8 cellular contexts compared by ENCODE assay signal in genomic region chr19:38663957-38664502, GRCh38. TPM values are rescaled to one million over a fixed set of nuclear protein-coding genes. Genes with fewer than 3 reads are reported as not detected.
DNase-seq lines count a peak whose midpoint lies in the region; ATAC-seq and TF ChIP-seq lines count a peak whose summit lies in the region.

No MANE protein-coding gene starts in this region.

- peak overlapping the region; percentile 20 for H3K4me3 Mint-ChIP-seq in Caco-2 (ENCODE audit: unreplicated experiment)
- H3K4me3 Mint-ChIP-seq in WTC11 = peak overlapping the region; percentile 28; the same call in 1 of the 2 replicates
- no peak overlapping the region for H3K4me3 Mint-ChIP-seq in progenitor cell of endocrine pancreas (ENCODE audit: low read depth)

- H3K27ac Mint-ChIP-seq in Caco-2 (ENCODE audit: unreplicated experiment) (peak overlapping the region; percentile 92), WTC11 (peak overlapping the region; percentile 98), progenitor cell of endocrine pancreas (peak overlapping the region; percentile 92)

- POLR2A ChIA-PET in Caco-2 (lab: Charles Lee) = interaction anchor here (0.9 to 2.8 kb wide), 3 partner anchors 19 to 22 kb away, joined by 4 to 16 read pairs (median 5); no protein-coding TSS in a partner anchor
- POLR2A ChIA-PET in WTC11 (lab: Charles Lee) = interaction anchor here (0.7 to 3.3 kb wide), 3 partner anchors 10 to 29 kb away, joined by 3 to 41 read pairs (median 3); partner anchors contain the start of gene ACTN4

- CTCF ChIA-PET in Caco-2 (lab: Charles Lee) = interaction anchor here (0.7 kb wide), 1 partner anchor 261 kb away, joined by 5 read pairs; the partner anchor contains the start of gene FAM98C
- CTCF ChIA-PET in WTC11 (lab: Charles Lee) = interaction anchor here (0.9 to 4.7 kb wide), 10 partner anchors 11 to 267 kb away, joined by 3 to 21 read pairs (median 8); partner anchors contain the start of genes FAM98C, MRPS12 and SARS2

- DNase-seq in Caco-2 (no peak), WTC11 (ENCODE audit: low spot score) (no peak), heart left ventricle (peak; percentile 56 to 85 (median 80)), progenitor cell of endocrine pancreas (ENCODE audit: low spot score, unreplicated experiment) (no peak)
- no peak for DNase-seq in activated T-cell treated with anti-CD3 and anti-CD28 coated beads, Interleukin-2, amount 50 U/mL, for 48 hours

- H3K4me3 ChIP-seq in Caco-2 (ENCODE audit: low read depth, low read length) (no peak overlapping the region), heart left ventricle (peak overlapping the region in 9 of 12 donors; percentile 5 to 26 (median 19))

- H3K4me1 ChIP-seq in Caco-2 (peaks cover 100% of the 10 kb centered on the region), heart left ventricle (peaks cover 60 to 100% (median 99%) of the 10 kb centered on the region in 12 donors)

- TF ChIP-seq POLR2A in heart left ventricle (IDR thresholded peaks at IDR 0.05) = peak; percentile 54 to 56

- ATAC-seq in WTC11 (no peak), heart left ventricle (peak; percentile 55 to 77 (median 72)), HG03521 (IDR thresholded peaks at IDR 0.05; ENCODE audit: unreplicated experiment) (no peak), HG02870 (IDR thresholded peaks at IDR 0.05; ENCODE audit: unreplicated experiment) (no peak), HG03439 (IDR thresholded peaks at IDR 0.05; ENCODE audit: unreplicated experiment) (no peak)

- no TSS peak for BruUV-seq in Caco-2 (replicated peaks; lab: Mats Ljungman, UMichigan)

- H3K4me1 Mint-ChIP-seq in Caco-2 (ENCODE audit: low read depth, unreplicated experiment) (peaks cover 77% of the 10 kb centered on the region), WTC11 (peaks cover 98% of the 10 kb centered on the region), progenitor cell of endocrine pancreas (ENCODE audit: low read depth) (peaks cover 86% of the 10 kb centered on the region)

- no peaks in the 10 kb centered on the region for H3K9me3 Mint-ChIP-seq in Caco-2 (ENCODE audit: unreplicated experiment)
- H3K9me3 Mint-ChIP-seq in WTC11 = no peaks in the 10 kb centered on the region
- no peaks in the 10 kb centered on the region for H3K9me3 Mint-ChIP-seq in progenitor cell of endocrine pancreas (ENCODE audit: low read depth)

- intact Hi-C loops in Caco-2 (cut with micrococcal nuclease; ENCODE audit: unreplicated experiment) (loop anchor here (2.0 kb wide), 1 partner anchor 17 kb away; the partner anchor contains the start of gene ACTN4), heart left ventricle (cut with DNase I) (loop anchor here in 1 of 10 donors (2.0 kb wide), 1 partner anchor 55 kb away; no protein-coding TSS in a partner anchor)

- H3K36me3 Mint-ChIP-seq in Caco-2 (ENCODE audit: insufficient read depth, unreplicated experiment) (peaks cover 94% of the 10 kb centered on the region), WTC11 (peaks cover 7% of the 10 kb centered on the region; the same call in 1 of the 2 replicates), progenitor cell of endocrine pancreas (ENCODE audit: insufficient read depth) (peaks cover 11% of the 10 kb centered on the region)

- H3K27me3 ChIP-seq in Caco-2 (replicated peaks; ENCODE audit: control insufficient read depth, insufficient read depth, low read length) (no peaks in the 10 kb centered on the region), heart left ventricle (no peaks in the 10 kb centered on the region)

- 10 to 21% (median 15%) methylated on average over 8 to 19 of the region's 19 CpGs for WGBS in heart left ventricle, 4 donors

- H3K27me3 Mint-ChIP-seq in Caco-2 (ENCODE audit: insufficient read depth, unreplicated experiment) (no peaks in the 10 kb centered on the region), WTC11 (ENCODE audit: low read depth) (no peaks in the 10 kb centered on the region), progenitor cell of endocrine pancreas (no peaks in the 10 kb centered on the region)

- H3K36me3 ChIP-seq in Caco-2 (ENCODE audit: control insufficient read depth, insufficient read depth, low read length) = peaks cover 4% of the 10 kb centered on the region; the same call in 1 of the 2 replicates
- H3K36me3 ChIP-seq in heart left ventricle = peaks cover 0 to 19% (median 0%) of the 10 kb centered on the region in 9 donors

- H3K9me3 ChIP-seq in Caco-2 (no peaks in the 10 kb centered on the region), heart left ventricle (no peaks in the 10 kb centered on the region)

- no peak for TF ChIP-seq CTCF in Caco-2 (IDR thresholded peaks at IDR 0.05; ENCODE audit: insufficient read depth in 1 of 2, low read depth in 1 of 2, low read length in 1 of 2, severe bottlenecking in 1 of 2, unreplicated experiment in 1 of 2)
- no peak for TF ChIP-seq CTCF in WTC11 (IDR thresholded peaks at IDR 0.05)
- no peak for TF ChIP-seq CTCF in heart left ventricle (IDR thresholded peaks at IDR 0.05)
- TF ChIP-seq CTCF in progenitor cell of endocrine pancreas (IDR thresholded peaks at IDR 0.05; ENCODE audit: unreplicated experiment) = no peak

- peak overlapping the region; percentile 88 to 99 (median 96) for H3K27ac ChIP-seq in heart left ventricle

TF ChIP-seq in WTC11, 78 proteins besides CTCF, POLR2A, EP300 and RAD21 (continues in another document):
- TF ChIP-seq FOXP4 (CRISPR knock-in tag; IDR thresholded peaks at IDR 0.05) (no peak), ZNF281 (CRISPR knock-in tag; IDR thresholded peaks at IDR 0.05) (no peak), ZNF138 (CRISPR knock-in tag; conservative IDR thresholded peaks at IDR 0.05) (no peak), FOXP1 (CRISPR knock-in tag; IDR thresholded peaks at IDR 0.05; ENCODE audit: borderline replicate concordance) (no peak), CBFB (CRISPR knock-in tag; IDR thresholded peaks at IDR 0.05; ENCODE audit: low read depth) (no peak)

RNA-seq across cellular contexts. Expression of gene ACTN4, which starts 16.6 kb away (rescaled TPM):
- total RNA-seq in Caco-2 (2022) (605 and 658 TPM in 2 replicates), WTC11 (2021) (484 to 511 TPM (median 506 TPM) in 3 replicates), heart left ventricle (100 to 1,000 TPM; 124 to 307 (median 154) TPM), progenitor cell of endocrine pancreas (639 and 657 TPM in 2 replicates)
- 100 to 1,000 TPM; 100 to 107 TPM for polyA plus RNA-seq in heart left ventricle

RNA-seq across cellular contexts. Expression of gene EIF3K, which starts 45.0 kb away (rescaled TPM):
- total RNA-seq in Caco-2 (2022) = 354 and 380 TPM in 2 replicates
- total RNA-seq in WTC11 (2021) = 389 to 416 TPM (median 410 TPM) in 3 replicates
- 1,000 to 10,000 TPM in 1 of 9 donors, 100 to 1,000 TPM in 8; 447 to 1,239 (median 596) TPM for total RNA-seq in heart left ventricle
- 100 to 1,000 TPM; 761 to 801 TPM for polyA plus RNA-seq in heart left ventricle
- 193 and 203 TPM in 2 replicates for total RNA-seq in progenitor cell of endocrine pancreas

RNA-seq across cellular contexts. Expression of gene MAP4K1, which starts 46.3 kb away (rescaled TPM):
- total RNA-seq in Caco-2 (2022) = 1.7 and 2.4 TPM in 2 replicates
- 14.0 to 25.0 TPM (median 24.5 TPM) in 3 replicates for total RNA-seq in WTC11 (2021)
- 1 to 10 TPM; 1.2 to 9.9 (median 2.7) TPM for total RNA-seq in heart left ventricle
- 1 to 10 TPM in 1 of 2 donors, under 1 TPM in 1; 0.69 to 2.7 TPM for polyA plus RNA-seq in heart left ventricle
- total RNA-seq in progenitor cell of endocrine pancreas = 6.7 and 10.9 TPM in 2 replicates

Comparison
In these comparisons a context has a peak if more than half of its experiments do, and no peak if none do; other contexts are left out.
1. DNase-seq: peak in heart left ventricle (5 of 5); none in Caco-2 (0 of 2), WTC11 (single experiment), progenitor cell of endocrine pancreas (single experiment) and activated T-cell treated with anti-CD3 and anti-CD28 coated beads, Interleukin-2, amount 50 U/mL, for 48 hours (0 of 2).
2. ATAC-seq: peak in heart left ventricle (4 of 4); none in WTC11 (single experiment), HG03521 (single experiment), HG02870 (single experiment) and HG03439 (single experiment).
3. Peak in every context shown above with its lines, with median percentiles within 50 percentile points of each other: H3K27ac Mint-ChIP-seq.